In the genomic region with DNA sequence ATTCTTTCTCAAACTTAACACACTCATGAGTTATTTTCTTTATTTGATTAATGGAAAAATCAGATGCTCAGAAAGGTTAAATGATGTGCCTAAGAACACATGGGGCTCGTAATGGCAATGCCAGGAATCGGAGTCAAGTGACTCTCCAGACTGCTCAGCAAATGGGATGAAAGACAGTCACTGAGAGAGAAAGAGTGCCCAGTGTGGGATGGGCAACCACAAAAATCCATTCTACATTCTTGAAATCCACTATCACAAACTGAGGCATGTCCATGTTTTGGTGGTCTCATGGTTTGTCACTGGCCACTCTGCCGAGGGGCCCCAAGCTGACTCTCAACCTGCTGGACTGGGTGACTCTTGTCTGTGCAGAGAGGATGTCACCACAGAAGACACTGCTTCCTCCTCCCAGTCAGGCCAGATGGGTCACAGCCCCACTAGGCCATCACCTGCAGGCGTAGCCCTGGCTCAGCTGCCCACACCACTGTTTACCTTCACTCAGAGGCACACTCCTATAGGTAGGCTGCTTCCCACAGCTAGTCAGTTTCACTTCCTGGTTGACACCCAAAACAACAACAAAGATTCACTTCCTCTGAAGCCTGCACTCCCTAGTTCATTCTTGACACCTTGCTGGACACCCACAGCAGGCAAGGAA, we compare ENCODE assay signal across 9 cellular contexts. TPM values are rescaled to one million over a fixed set of nuclear protein-coding genes. Genes with fewer than 3 reads are reported as not detected.
DNase-seq lines count a peak whose midpoint lies in the region; ATAC-seq and TF ChIP-seq lines count a peak whose summit lies in the region.
"Had no signal": no experiment of that assay in that cellular context is flagged by ENCODE, and none has a peak within 500 bp of the region (broad histone marks: within the 10 kb centered on the region; RNA-seq: fewer than 3 reads in every experiment).

No MANE protein-coding gene starts in this region.

- no peaks in the 10 kb centered on the region for H3K27me3 Mint-ChIP-seq in CD4-positive, alpha-beta T cell

- no peak for DNase-seq in CD4-positive, alpha-beta T cell
- DNase-seq in NCI-H774 (lab: John Stamatoyannopoulos, UW) (peak; percentile 3), SHP77 (lab: John Stamatoyannopoulos, UW) (no peak), GM10266 (ENCODE audit: extremely low spot score) (no peak), SKM-1 (lab: John Stamatoyannopoulos, UW; ENCODE audit: unreplicated experiment) (no peak)

- H3K9me3 ChIP-seq in CD4-positive, alpha-beta T cell (ENCODE audit: control insufficient read depth, low read length): no peaks in the 10 kb centered on the region
- no peaks in the 10 kb centered on the region for H3K9me3 ChIP-seq in iPS-15b (ENCODE audit: control insufficient read depth, insufficient read depth, low read length)

- H3K27ac Mint-ChIP-seq in CD4-positive, alpha-beta T cell: peak overlapping the region; percentile 80

- H3K36me3 ChIP-seq in iPS-15b (ENCODE audit: control insufficient read depth, insufficient read depth, low read length): peaks cover 12% of the 10 kb centered on the region

- H3K9me3 Mint-ChIP-seq in CD4-positive, alpha-beta T cell: no peaks in the 10 kb centered on the region
- H3K9me3 Mint-ChIP-seq: nephron had no signal

- no peak overlapping the region for H3K4me3 ChIP-seq in iPS-15b (ENCODE audit: low read depth, low read length)

- peak; percentile 69 for ATAC-seq in CD4-positive, alpha-beta T cell (ENCODE audit: poor library complexity)
- peak; percentile 66 for ATAC-seq in GM21381 (IDR thresholded peaks at IDR 0.05; ENCODE audit: unreplicated experiment)
- no peak for ATAC-seq in HG03571 (IDR thresholded peaks at IDR 0.05; ENCODE audit: unreplicated experiment)

- no peak for TF ChIP-seq CTCF in CD4-positive, alpha-beta T cell (IDR thresholded peaks at IDR 0.05)
- no peak for TF ChIP-seq CTCF in GM10266 (IDR thresholded peaks at IDR 0.05; ENCODE audit: control insufficient read depth, insufficient read depth, low read depth, missing control alignments)

- CTCF ChIA-PET in CD4-positive, alpha-beta T cell (lab: Charles Lee): no interaction called here

- H3K4me3 Mint-ChIP-seq in CD4-positive, alpha-beta T cell: no peak overlapping the region
- H3K4me3 Mint-ChIP-seq: nephron had no signal

- H3K27me3 ChIP-seq in CD4-positive, alpha-beta T cell (ENCODE audit: control insufficient read depth, insufficient read depth, low read length): no peaks in the 10 kb centered on the region
- no peaks in the 10 kb centered on the region for H3K27me3 ChIP-seq in iPS-15b (ENCODE audit: control insufficient read depth, insufficient read depth, low read length)

- peak overlapping the region; percentile 12 for H3K9ac ChIP-seq in iPS-15b (ENCODE audit: low read depth, low read length)

- H3K27ac ChIP-seq in CD4-positive, alpha-beta T cell (ENCODE audit: low read depth, low read length): peak overlapping the region; percentile 8

- POLR2A ChIA-PET in CD4-positive, alpha-beta T cell (lab: Charles Lee): interaction anchor here (1.0 to 1.3 kb wide), 2 partner anchors 18 to 64 kb away, joined by 3 to 4 read pairs; a partner anchor contains a TSS

- peaks cover 59% of the 10 kb centered on the region for H3K36me3 Mint-ChIP-seq in CD4-positive, alpha-beta T cell (ENCODE audit: low read depth)

- no peaks in the 10 kb centered on the region for H3K4me1 ChIP-seq in iPS-15b (ENCODE audit: control insufficient read depth, insufficient read depth, low read length)

- peaks cover 22% of the 10 kb centered on the region for H3K4me1 Mint-ChIP-seq in CD4-positive, alpha-beta T cell (ENCODE audit: low read depth)
- H3K4me1 Mint-ChIP-seq: nephron had no signal

- intact Hi-C loops in CD4-positive, alpha-beta T cell (cut with DNase I, micrococcal nuclease): no loop called here

RNA-seq across cellular contexts. Expression of a gene that starts 21.5 kb away (rescaled TPM):
- total RNA-seq in CD4-positive, alpha-beta T cell: 10 to 100 TPM; 17.5 to 17.7 TPM
